In the genomic region with DNA sequence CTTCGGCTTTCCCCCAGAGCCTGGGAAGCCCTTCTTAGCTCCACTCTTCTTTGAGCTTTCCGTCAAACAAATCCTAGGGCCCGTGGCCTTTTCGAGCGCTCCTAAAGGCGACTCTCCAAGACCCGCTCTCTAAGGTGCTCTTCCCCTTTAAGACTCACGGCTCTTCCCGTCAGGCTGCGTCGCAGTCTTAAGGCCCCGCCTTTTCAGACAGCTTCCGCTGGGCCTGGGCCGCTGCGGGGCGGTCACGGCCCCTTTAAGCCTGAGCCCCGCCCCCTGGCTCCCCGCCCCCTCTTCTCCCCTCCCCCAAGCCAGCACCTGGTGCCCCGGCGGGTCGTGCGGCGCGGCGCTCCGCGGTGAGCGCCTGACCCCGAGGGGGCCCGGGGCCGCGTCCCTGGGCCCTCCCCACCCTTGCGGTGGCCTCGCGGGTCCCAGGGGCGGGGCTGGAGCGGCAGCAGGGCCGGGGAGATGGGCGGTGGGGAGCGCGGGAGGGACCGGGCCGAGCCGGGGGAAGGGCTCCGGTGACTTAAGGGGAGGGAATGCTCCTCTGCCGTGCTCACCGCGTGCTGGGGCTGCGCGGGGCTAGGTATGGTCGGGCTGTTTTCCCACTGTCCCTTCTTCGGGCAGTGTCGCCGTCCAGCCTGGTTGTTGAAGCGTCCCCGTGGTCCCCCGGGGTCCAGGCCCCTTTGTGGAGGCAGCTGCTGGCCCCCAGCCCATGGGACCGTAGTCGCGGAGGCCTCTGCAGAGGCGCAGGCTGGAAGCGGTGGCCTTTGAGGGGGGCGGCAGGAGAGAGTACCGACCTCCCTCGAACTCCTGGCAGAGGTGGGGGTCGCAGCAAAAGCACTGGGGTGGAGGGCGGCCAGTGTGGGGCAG, we compare ENCODE assay signal across 1 cellular context.
TF ChIP-seq lines count a peak whose summit lies in the region.

Gene PEX5, plus strand, starts transcription at position 289 of the 870 bp plus-strand sequence. CDS start 692 bp downstream, outside the sequence.

TF ChIP-seq in H1, 55 proteins besides CTCF, POLR2A, EP300 and RAD21:
- TF ChIP-seq ASH2L (IDR thresholded peaks at IDR 0.05; ENCODE audit: low read length) (peak; percentile 80), PHF8 (conservative IDR thresholded peaks at IDR 0.05; ENCODE audit: low read depth, low read length) (peak; percentile 73), E2F6 (IDR thresholded peaks at IDR 0.05) (peak; percentile 81), TEAD4 (IDR thresholded peaks at IDR 0.05; ENCODE audit: low read depth, low read length) (no peak), MAX (IDR thresholded peaks at IDR 0.05) (peak; percentile 88), TAF1 (IDR thresholded peaks at IDR 0.05; ENCODE audit: low read depth, low read length) (0 out of 2 replicates have a peak, but pooled peaks have one; percentile 24), HDAC2 (IDR thresholded peaks at IDR 0.05; ENCODE audit: borderline replicate concordance in 1 of 2, low read depth in 2 of 2, low read length in 2 of 2) (peak; percentile 23 to 40; a peak in 1 of 4 replicates), GABPA (IDR thresholded peaks at IDR 0.05; ENCODE audit: borderline replicate concordance, insufficient read depth, low read length) (no peak), POU5F1 (IDR thresholded peaks at IDR 0.05; ENCODE audit: low read depth, low read length) (no peak), TCF12 (IDR thresholded peaks at IDR 0.05; ENCODE audit: low read depth, low read length) (0 out of 2 replicates have a peak, but pooled peaks have one; percentile 46), RBBP5 (IDR thresholded peaks at IDR 0.05; ENCODE audit: borderline replicate concordance, low read depth, low read length) (peak; percentile 41; the same call in 1 of the 2 replicates), CHD1 (IDR thresholded peaks at IDR 0.05; ENCODE audit: low read depth, low read length) (no peak), CBX5 (IDR thresholded peaks at IDR 0.05; ENCODE audit: low read depth, low read length) (no peak), SIN3A (conservative IDR thresholded peaks at IDR 0.05 in 1 of 2, IDR thresholded peaks at IDR 0.05 in 1 of 2; ENCODE audit: low read depth in 1 of 2, low read length in 2 of 2) (peak in 1 of 2 experiments; percentile 82; a peak in 2 of 4 replicates), TAF7 (optimal IDR thresholded peaks at IDR 0.05; ENCODE audit: borderline replicate concordance, low read depth, low read length) (peak; percentile 29), KDM4A (IDR thresholded peaks at IDR 0.05; ENCODE audit: low read depth, low read length, severe bottlenecking) (peak; percentile 29), SP1 (IDR thresholded peaks at IDR 0.05; ENCODE audit: low read depth, low read length) (peak; percentile 78)
